12 cellular contexts compared by ENCODE assay signal in genomic region chr14:93977171-93977570, GRCh38. TPM values are rescaled to one million over a fixed set of nuclear protein-coding genes. Genes with fewer than 3 reads are reported as not detected.
DNase-seq lines count a peak whose midpoint lies in the region; TF ChIP-seq lines count a peak whose summit lies in the region.
"Had no signal": no experiment of that assay in that cellular context is flagged by ENCODE, and none has a peak within 500 bp of the region (broad histone marks: within the 10 kb centered on the region; RNA-seq: fewer than 3 reads in every experiment).

No MANE protein-coding gene starts in this region.

- H3K4me1 Mint-ChIP-seq in activated naive CD4-positive, alpha-beta T cell treated with anti-CD3 and anti-CD28 coated beads for 36 hours (ENCODE audit: low read depth), result peaks cover 75% of the 10 kb centered on the region
- peaks cover 21% of the 10 kb centered on the region for H3K4me1 Mint-ChIP-seq in HFFc6 (ENCODE audit: low read depth)

- H3K27me3 Mint-ChIP-seq in activated naive CD4-positive, alpha-beta T cell treated with anti-CD3 and anti-CD28 coated beads for 36 hours (ENCODE audit: low read depth), result no peaks in the 10 kb centered on the region
- H3K27me3 Mint-ChIP-seq in HFFc6 (ENCODE audit: insufficient read depth), result peaks cover 12% of the 10 kb centered on the region

- peak overlapping the region; percentile 95 for H3K27ac Mint-ChIP-seq in activated naive CD4-positive, alpha-beta T cell treated with anti-CD3 and anti-CD28 coated beads for 36 hours
- H3K27ac Mint-ChIP-seq in HFFc6, result no peak overlapping the region

- H3K27me3 ChIP-seq in Peyer's patch, result no peaks in the 10 kb centered on the region
- no peaks in the 10 kb centered on the region for H3K27me3 ChIP-seq in esophagus (ENCODE audit: control insufficient read depth in 1 of 2, insufficient read depth in 2 of 2, low read length in 2 of 2)

- WGBS in esophagus, 2 donors, result 72 to 79% methylated on average over 5 of the region's 5 CpGs

- peaks cover 15% of the 10 kb centered on the region for H3K36me3 Mint-ChIP-seq in activated naive CD4-positive, alpha-beta T cell treated with anti-CD3 and anti-CD28 coated beads for 36 hours (ENCODE audit: low read depth)
- no peaks in the 10 kb centered on the region for H3K36me3 Mint-ChIP-seq in HFFc6 (ENCODE audit: low read depth)

- TF ChIP-seq CTCF in Peyer's patch (IDR thresholded peaks at IDR 0.05) (no peak), HFFc6 (IDR thresholded peaks at IDR 0.05) (no peak), GM10266 (IDR thresholded peaks at IDR 0.05; ENCODE audit: control insufficient read depth, insufficient read depth, low read depth, missing control alignments) (no peak)

- peaks cover 0 to 15% (median 0%) of the 10 kb centered on the region in 4 donors for H3K9me3 ChIP-seq in Peyer's patch
- H3K9me3 ChIP-seq in esophagus (ENCODE audit: control insufficient read depth in 2 of 2, insufficient read depth in 1 of 2, low read depth in 1 of 2, low read length in 1 of 2), result peaks cover 0 to 2% of the 10 kb centered on the region in 2 donors

- peaks cover 22% of the 10 kb centered on the region for H3K9me3 Mint-ChIP-seq in activated naive CD4-positive, alpha-beta T cell treated with anti-CD3 and anti-CD28 coated beads for 36 hours
- no peaks in the 10 kb centered on the region for H3K9me3 Mint-ChIP-seq in HFFc6

- CTCF ChIA-PET in activated naive CD4-positive, alpha-beta T cell treated with anti-CD3 and anti-CD28 coated beads for 36 hours (lab: Charles Lee), result interaction anchor here (1.7 to 3.5 kb wide), 2 partner anchors 18 to 37 kb away, joined by 4 to 31 read pairs; no protein-coding TSS in a partner anchor

- DNase-seq in activated naive CD4-positive, alpha-beta T cell treated with anti-CD3 and anti-CD28 coated beads for 36 hours, result no peak
- DNase-seq in activated naive CD4-positive, alpha-beta T cell treated with anti-CD3 and anti-CD28 coated beads, Interleukin-2, amount 50 U/mL, for 16 hours, result no peak
- DNase-seq in Peyer's patch (no peak), erythroblast (lab: John Stamatoyannopoulos, UW) (no peak), HFFc6 (no peak), GM10266 (ENCODE audit: extremely low spot score) (no peak)
- DNase-seq: NCI-H1417 treated with DMSO at 0.1 percent for 48 hours, NCI-H526 treated with DMSO at 0.1 percent for 48 hours had no signal

- H3K4me1 ChIP-seq in Peyer's patch (peaks cover 0 to 11% (median 2%) of the 10 kb centered on the region in 4 donors), esophagus (ENCODE audit: control insufficient read depth in 2 of 2, insufficient read depth in 2 of 2, low read length in 1 of 2) (peaks cover 4 to 8% of the 10 kb centered on the region in 2 donors)

- H3K4me3 Mint-ChIP-seq in activated naive CD4-positive, alpha-beta T cell treated with anti-CD3 and anti-CD28 coated beads for 36 hours, result peak overlapping the region; percentile 55
- H3K4me3 Mint-ChIP-seq in HFFc6, result no peak overlapping the region

- no peak for TF ChIP-seq POLR2A in Peyer's patch (IDR thresholded peaks at IDR 0.05)
- TF ChIP-seq POLR2A in erythroblast (IDR thresholded peaks at IDR 0.05; ENCODE audit: low read length), result no peak

- H3K4me3 ChIP-seq in Peyer's patch (no peak overlapping the region), esophagus (ENCODE audit: low read depth in 1 of 2, low read length in 2 of 2) (no peak overlapping the region)

- intact Hi-C loops in activated naive CD4-positive, alpha-beta T cell treated with anti-CD3 and anti-CD28 coated beads for 36 hours (cut with micrococcal nuclease), result loop anchor here (2.0 to 10.0 kb wide), 2 partner anchors 50 to 1288 kb away; partner anchors contain the start of gene OTUB2

- H3K36me3 ChIP-seq in Peyer's patch (no peaks in the 10 kb centered on the region), esophagus (ENCODE audit: control insufficient read depth in 2 of 2, insufficient read depth in 2 of 2, low read length in 1 of 2) (no peaks in the 10 kb centered on the region)

- H3K27ac ChIP-seq in Peyer's patch, result peak overlapping the region; percentile 44 to 82 (median 68)
- peak overlapping the region; percentile 46 to 83 for H3K27ac ChIP-seq in esophagus (ENCODE audit: low read depth in 2 of 2, low read length in 1 of 2)
- H3K27ac ChIP-seq in temporal lobe (ENCODE audit: low read depth, low read length), result peak overlapping the region; percentile 63

RNA-seq across cellular contexts. Expression of gene ASB2, which starts 0.8 kb away (rescaled TPM):
- 1 to 10 TPM; 2.4 to 2.5 TPM for total RNA-seq in activated naive CD4-positive, alpha-beta T cell treated with anti-CD3 and anti-CD28 coated beads for 36 hours
- total RNA-seq in Peyer's patch (10 to 100 TPM in 1 of 4 donors, 1 to 10 TPM in 3; 3.2 to 32.2 (median 5.4) TPM), temporal lobe (not detected)
- polyA plus RNA-seq in esophagus, result 1 to 10 TPM; 4.5 to 4.7 TPM
- not detected for total RNA-seq in HFFc6 (2021; fragmentation: NEBNext Ultra II Directional; extraction: Animal tissue kit (Norgen Biotek cat#: 25700))

RNA-seq across cellular contexts. Expression of gene CCDC197, which starts 19.9 kb away (rescaled TPM):
- not detected for total RNA-seq in activated naive CD4-positive, alpha-beta T cell treated with anti-CD3 and anti-CD28 coated beads for 36 hours
- total RNA-seq in Peyer's patch (not detected), temporal lobe (not detected)
- not detected for polyA plus RNA-seq in esophagus
- total RNA-seq in HFFc6 (2021; fragmentation: NEBNext Ultra II Directional; extraction: Animal tissue kit (Norgen Biotek cat#: 25700)), result not detected
- total RNA-seq: esophagus mucosa, omental fat pad had no signal

RNA-seq across cellular contexts. Expression of gene OTUB2, which starts 49.0 kb away (rescaled TPM):
- total RNA-seq in activated naive CD4-positive, alpha-beta T cell treated with anti-CD3 and anti-CD28 coated beads for 36 hours, result 1 to 10 TPM; 1.6 to 1.7 TPM
- total RNA-seq in Peyer's patch (1 to 10 TPM in 3 of 4 donors, not detected in 1; 3.4 to 4.9 (median 3.6) TPM), temporal lobe (5.2 TPM)
- polyA plus RNA-seq in esophagus, result 1 to 10 TPM; 2.3 to 3.9 TPM
- total RNA-seq in HFFc6 (2021; fragmentation: NEBNext Ultra II Directional; extraction: Animal tissue kit (Norgen Biotek cat#: 25700)), result 1 to 10 TPM in 4 of 6 experiments, under 1 TPM in 2; 0.77 to 1.8 (median 1.2) TPM

RNA-seq across cellular contexts. Expression of gene FAM181A, which starts 50.0 kb away (rescaled TPM):
- not detected for total RNA-seq in activated naive CD4-positive, alpha-beta T cell treated with anti-CD3 and anti-CD28 coated beads for 36 hours
- total RNA-seq in Peyer's patch (not detected), temporal lobe (0.74 TPM)
- not detected for polyA plus RNA-seq in esophagus
- not detected for total RNA-seq in HFFc6 (2021; fragmentation: NEBNext Ultra II Directional; extraction: Animal tissue kit (Norgen Biotek cat#: 25700))
- total RNA-seq: esophagus mucosa, omental fat pad had no signal
